ENCODE assay signal across 28 cellular contexts in genomic region chrX:149312936-149313432, GRCh38.
DNase-seq lines count a peak whose midpoint lies in the region; ATAC-seq and TF ChIP-seq lines count a peak whose summit lies in the region.
"Had no signal": no experiment of that assay in that cellular context is flagged by ENCODE, and none has a peak within 500 bp of the region (broad histone marks: within the 10 kb centered on the region; RNA-seq: fewer than 3 reads in every experiment).

No MANE protein-coding gene starts in this region.

- H3K9me3 ChIP-seq in gastroesophageal sphincter: no peaks in the 10 kb centered on the region
- H3K9me3 ChIP-seq: heart left ventricle, lower lobe of right lung, right atrium auricular region had no signal

- H3K4me3 ChIP-seq in gastroesophageal sphincter: no peak overlapping the region
- H3K4me3 ChIP-seq: GM23338, heart left ventricle, lower lobe of right lung, neural progenitor cell, PC-9, right atrium auricular region had no signal

- no peaks in the 10 kb centered on the region for H3K27me3 ChIP-seq in gastroesophageal sphincter
- H3K27me3 ChIP-seq: heart left ventricle, neural progenitor cell, right atrium auricular region had no signal

- H3K27ac ChIP-seq in gastroesophageal sphincter: no peak overlapping the region
- H3K27ac ChIP-seq: 22Rv1, lower lobe of right lung, neural progenitor cell, PC-9, right atrium auricular region had no signal

- TF ChIP-seq POLR2A in gastroesophageal sphincter (IDR thresholded peaks at IDR 0.05): no peak

- no peak for DNase-seq in activated naive CD4-positive, alpha-beta T cell treated with anti-CD3 and anti-CD28 coated beads, Interleukin-2, amount 50 U/mL, for 72 hours (ENCODE audit: low spot score in 2 of 2)
- DNase-seq in astrocyte of the hippocampus (ENCODE audit: low read depth, low spot score) (peak; percentile 8), NCI-H345 (lab: John Stamatoyannopoulos, UW) (no peak), NOMO-1 treated with DMSO at 0.1 percent for 48 hours (lab: John Stamatoyannopoulos, UW; ENCODE audit: unreplicated experiment) (no peak)
- no peak for DNase-seq in stimulated activated naive CD8-positive, alpha-beta T cell treated with anti-CD3 and anti-CD28 coated beads, Interleukin-15, Interleukin-2, amounts not matched to agents 100 U/mL and 50 U/mL, for 24 hours
- DNase-seq: activated B cell treated with CpG ODN at 0.5 μM for 24 hours; activated CD4-positive, alpha-beta T cell treated with anti-CD3 and anti-CD28 coated beads, Interleukin-2, amount 50 U/mL, for 4 hours; activated naive CD4-positive, alpha-beta T cell treated with anti-CD3 and anti-CD28 coated beads, Interleukin-2, amount 10 ng/mL, durations not matched to agents 7 days and 5 days; AML-193; CD4-positive, alpha-beta memory T cell; heart left ventricle; Karpas-422; lower lobe of right lung; NK-92 treated with Interleukin-12 subunit alpha and Interleukin-12 subunit beta, amount 100 ng/mL, for 24 hours; PC-9; SHP77 treated with DMSO at 0.1 percent for 48 hours; stimulated activated CD4-positive, alpha-beta T cell treated with anti-CD3 and anti-CD28 coated beads, Interleukin-4, amount 100 ng/mL, for 1 hour; SW 1271 had no signal

- H3K36me3 ChIP-seq in gastroesophageal sphincter: no peaks in the 10 kb centered on the region
- H3K36me3 ChIP-seq: heart left ventricle, lower lobe of right lung, neural progenitor cell, right atrium auricular region had no signal

- H3K36me3 Mint-ChIP-seq in activated naive CD4-positive, alpha-beta T cell treated with anti-CD3 and anti-CD28 coated beads, Interleukin-2, amount 50 U/mL, for 24 hours: no peaks in the 10 kb centered on the region
- no peaks in the 10 kb centered on the region for H3K36me3 Mint-ChIP-seq in activated naive CD4-positive, alpha-beta T cell treated with anti-CD3 and anti-CD28 coated beads, Interleukin-2, amount 50 U/mL, for 72 hours
- H3K36me3 Mint-ChIP-seq: activated naive CD4-positive, alpha-beta T cell treated with anti-CD3 and anti-CD28 coated beads, Interleukin-2, amount 10 ng/mL, durations not matched to agents 7 days and 5 days; CD4-positive, alpha-beta memory T cell; neural progenitor cell; stimulated activated effector memory CD8-positive, alpha-beta T cell treated with anti-CD3 and anti-CD28 coated beads, Interleukin-12 subunit alpha, Interleukin-12 subunit beta, amount 100 ng/mL, for 72 hours had no signal

- no peaks in the 10 kb centered on the region for H3K9me3 Mint-ChIP-seq in activated naive CD4-positive, alpha-beta T cell treated with anti-CD3 and anti-CD28 coated beads, Interleukin-2, amount 50 U/mL, for 24 hours
- H3K9me3 Mint-ChIP-seq in activated naive CD4-positive, alpha-beta T cell treated with anti-CD3 and anti-CD28 coated beads, Interleukin-2, amount 50 U/mL, for 72 hours: no peaks in the 10 kb centered on the region
- H3K9me3 Mint-ChIP-seq: activated B cell treated with CpG ODN at 0.5 μM for 24 hours; activated naive CD4-positive, alpha-beta T cell treated with anti-CD3 and anti-CD28 coated beads, Interleukin-2, amount 10 ng/mL, durations not matched to agents 7 days and 5 days; activated T-helper 1 cell treated with anti-CD3 and anti-CD28 coated beads, Interleukin-12 subunit alpha, Interleukin-12 subunit beta, Interleukin-2, Interleukin-4 antibody, amounts not matched to agents 30 ng/mL and 10 ng/mL and 1 ng/mL, durations not matched to agents 14 hours and 24 hours and 36 hours; central memory CD8-positive, alpha-beta T cell; stimulated activated effector memory CD8-positive, alpha-beta T cell treated with anti-CD3 and anti-CD28 coated beads, Interleukin-12 subunit alpha, Interleukin-12 subunit beta, amount 100 ng/mL, for 72 hours had no signal

- H3K4me3 Mint-ChIP-seq in activated naive CD4-positive, alpha-beta T cell treated with anti-CD3 and anti-CD28 coated beads, Interleukin-2, amount 50 U/mL, for 24 hours: no peak overlapping the region
- H3K4me3 Mint-ChIP-seq: activated B cell treated with CpG ODN at 0.5 μM for 24 hours; activated naive CD4-positive, alpha-beta T cell treated with anti-CD3 and anti-CD28 coated beads, Interleukin-2, amount 10 ng/mL, durations not matched to agents 7 days and 5 days; activated T-helper 1 cell treated with anti-CD3 and anti-CD28 coated beads, Interleukin-12 subunit alpha, Interleukin-12 subunit beta, Interleukin-2, Interleukin-4 antibody, amounts not matched to agents 30 ng/mL and 10 ng/mL and 1 ng/mL, durations not matched to agents 14 hours and 24 hours and 36 hours; CD4-positive, alpha-beta memory T cell; central memory CD8-positive, alpha-beta T cell; GM23338; neural progenitor cell; stimulated activated effector memory CD8-positive, alpha-beta T cell treated with anti-CD3 and anti-CD28 coated beads, Interleukin-12 subunit alpha, Interleukin-12 subunit beta, amount 100 ng/mL, for 72 hours had no signal

- TF ChIP-seq CTCF in gastroesophageal sphincter (IDR thresholded peaks at IDR 0.05): no peak

- H3K4me1 ChIP-seq in gastroesophageal sphincter: peaks cover 0 to 11% (median 0%) of the 10 kb centered on the region in 3 donors
- H3K4me1 ChIP-seq: heart left ventricle, lower lobe of right lung, neural progenitor cell, right atrium auricular region had no signal

- ATAC-seq in activated naive CD4-positive, alpha-beta T cell treated with anti-CD3 and anti-CD28 coated beads, Interleukin-2, amount 50 U/mL, for 72 hours: no peak
- peak; percentile 22 for ATAC-seq in gastroesophageal sphincter
- ATAC-seq in stimulated activated naive CD8-positive, alpha-beta T cell treated with anti-CD3 and anti-CD28 coated beads, Interleukin-15, Interleukin-2, amounts not matched to agents 100 U/mL and 50 U/mL, for 24 hours: no peak
- ATAC-seq in HG02970 (IDR thresholded peaks at IDR 0.05; ENCODE audit: low FRiP score, unreplicated experiment): no peak
- ATAC-seq: GM23338; heart left ventricle; lower lobe of right lung; stimulated activated effector memory CD8-positive, alpha-beta T cell treated with anti-CD3 and anti-CD28 coated beads, Interleukin-12 subunit alpha, Interleukin-12 subunit beta, amount 100 ng/mL, for 72 hours had no signal

- H3K27ac Mint-ChIP-seq in activated naive CD4-positive, alpha-beta T cell treated with anti-CD3 and anti-CD28 coated beads, Interleukin-2, amount 50 U/mL, for 24 hours: peak overlapping the region; percentile 32
- no peak overlapping the region for H3K27ac Mint-ChIP-seq in activated naive CD4-positive, alpha-beta T cell treated with anti-CD3 and anti-CD28 coated beads, Interleukin-2, amount 50 U/mL, for 72 hours
- H3K27ac Mint-ChIP-seq: activated B cell treated with CpG ODN at 0.5 μM for 24 hours; activated naive CD4-positive, alpha-beta T cell treated with anti-CD3 and anti-CD28 coated beads, Interleukin-2, amount 10 ng/mL, durations not matched to agents 7 days and 5 days; activated T-helper 1 cell treated with anti-CD3 and anti-CD28 coated beads, Interleukin-12 subunit alpha, Interleukin-12 subunit beta, Interleukin-2, Interleukin-4 antibody, amounts not matched to agents 30 ng/mL and 10 ng/mL and 1 ng/mL, durations not matched to agents 14 hours and 24 hours and 36 hours; CD4-positive, alpha-beta memory T cell; GM23338; neural progenitor cell; stimulated activated effector memory CD8-positive, alpha-beta T cell treated with anti-CD3 and anti-CD28 coated beads, Interleukin-12 subunit alpha, Interleukin-12 subunit beta, amount 100 ng/mL, for 72 hours had no signal

- no peaks in the 10 kb centered on the region for H3K4me1 Mint-ChIP-seq in activated naive CD4-positive, alpha-beta T cell treated with anti-CD3 and anti-CD28 coated beads, Interleukin-2, amount 50 U/mL, for 24 hours
- H3K4me1 Mint-ChIP-seq: activated B cell treated with CpG ODN at 0.5 μM for 24 hours; activated naive CD4-positive, alpha-beta T cell treated with anti-CD3 and anti-CD28 coated beads, Interleukin-2, amount 10 ng/mL, durations not matched to agents 7 days and 5 days; CD4-positive, alpha-beta memory T cell; central memory CD8-positive, alpha-beta T cell; GM23338; neural progenitor cell; stimulated activated effector memory CD8-positive, alpha-beta T cell treated with anti-CD3 and anti-CD28 coated beads, Interleukin-12 subunit alpha, Interleukin-12 subunit beta, amount 100 ng/mL, for 72 hours had no signal

- H3K27me3 Mint-ChIP-seq in activated naive CD4-positive, alpha-beta T cell treated with anti-CD3 and anti-CD28 coated beads, Interleukin-2, amount 50 U/mL, for 24 hours: no peaks in the 10 kb centered on the region
- H3K27me3 Mint-ChIP-seq: activated B cell treated with CpG ODN at 0.5 μM for 24 hours; activated naive CD4-positive, alpha-beta T cell treated with anti-CD3 and anti-CD28 coated beads, Interleukin-2, amount 10 ng/mL, durations not matched to agents 7 days and 5 days had no signal

- TF ChIP-seq EP300 in gastroesophageal sphincter (IDR thresholded peaks at IDR 0.05): no peak
